1 cellular context compared by ENCODE assay signal in genomic region chr19:51354742-51355148, GRCh38.
TF ChIP-seq lines count a peak whose summit lies in the region.

No MANE protein-coding gene starts in this region.

TF ChIP-seq in HepG2, 621 proteins besides CTCF, POLR2A, EP300 and RAD21 (continued from another document and continues in another):
- TF ChIP-seq ZNF615 (CRISPR knock-in tag; IDR thresholded peaks at IDR 0.05; ENCODE audit: borderline replicate concordance) (peak; percentile 37; the same call in 1 of the 2 replicates), ZNF598 (CRISPR knock-in tag; IDR thresholded peaks at IDR 0.05; ENCODE audit: borderline replicate concordance) (no peak), ZIK1 (CRISPR knock-in tag; IDR thresholded peaks at IDR 0.05; ENCODE audit: borderline replicate concordance, low read depth) (no peak), GRHL1 (CRISPR knock-in tag; conservative IDR thresholded peaks at IDR 0.05) (no peak), THAP9 (CRISPR knock-in tag; IDR thresholded peaks at IDR 0.05; ENCODE audit: borderline replicate concordance) (no peak), ZBTB40 (IDR thresholded peaks at IDR 0.05) (no peak), ZBTB40 (CRISPR knock-in tag; IDR thresholded peaks at IDR 0.05) (no peak; the same call in 1 of the 2 replicates), KMT2B (CRISPR knock-in tag; IDR thresholded peaks at IDR 0.05) (0 out of 2 replicates have a peak, but pooled peaks have one; percentile 10), NFIB (CRISPR knock-in tag; IDR thresholded peaks at IDR 0.05; ENCODE audit: borderline replicate concordance) (no peak), CAMTA2 (CRISPR knock-in tag; IDR thresholded peaks at IDR 0.05; ENCODE audit: borderline replicate concordance) (no peak), PLSCR1 (CRISPR knock-in tag; IDR thresholded peaks at IDR 0.05; ENCODE audit: borderline replicate concordance) (no peak), MED8 (CRISPR knock-in tag; IDR thresholded peaks at IDR 0.05; ENCODE audit: insufficient replicate concordance) (no peak), CEBPB (IDR thresholded peaks at IDR 0.05; ENCODE audit: borderline replicate concordance, low read depth, low read length) (no peak), ZBTB4 (CRISPR knock-in tag; IDR thresholded peaks at IDR 0.05; ENCODE audit: borderline replicate concordance) (no peak), ZMAT3 (CRISPR knock-in tag; conservative IDR thresholded peaks at IDR 0.05) (no peak), JUNB (CRISPR knock-in tag; IDR thresholded peaks at IDR 0.05; ENCODE audit: borderline replicate concordance) (no peak), RXRB (CRISPR knock-in tag; IDR thresholded peaks at IDR 0.05; ENCODE audit: borderline replicate concordance) (peak; percentile 69), ZNF678 (CRISPR knock-in tag; IDR thresholded peaks at IDR 0.05) (no peak), PHB2 (IDR thresholded peaks at IDR 0.05; ENCODE audit: partially characterized antibody) (no peak), HNRNPH1 (optimal IDR thresholded peaks at IDR 0.05; ENCODE audit: low read depth, low read length) (no peak), YEATS4 (CRISPR knock-in tag; IDR thresholded peaks at IDR 0.05; ENCODE audit: borderline replicate concordance) (0 out of 2 replicates have a peak, but pooled peaks have one; percentile 25), FOXP4 (CRISPR knock-in tag; IDR thresholded peaks at IDR 0.05) (peak; percentile 90), NFRKB (IDR thresholded peaks at IDR 0.05) (no peak), ZBTB2 (CRISPR knock-in tag; IDR thresholded peaks at IDR 0.05; ENCODE audit: low read depth) (no peak), MAX (IDR thresholded peaks at IDR 0.05) (peak; percentile 39; the same call in 1 of the 2 replicates), NFE2 (CRISPR knock-in tag; IDR thresholded peaks at IDR 0.05) (no peak), NPAS2 (CRISPR knock-in tag; IDR thresholded peaks at IDR 0.05; ENCODE audit: borderline replicate concordance) (no peak), ZNF616 (CRISPR knock-in tag; IDR thresholded peaks at IDR 0.05; ENCODE audit: low read depth) (no peak), ZSCAN9 (CRISPR knock-in tag; IDR thresholded peaks at IDR 0.05; ENCODE audit: borderline replicate concordance) (no peak; the same call in 1 of the 2 replicates), ARHGAP35 (CRISPR knock-in tag; IDR thresholded peaks at IDR 0.05; ENCODE audit: borderline replicate concordance) (no peak), IKZF1 (IDR thresholded peaks at IDR 0.05) (no peak), PBX3 (CRISPR knock-in tag; IDR thresholded peaks at IDR 0.05; ENCODE audit: borderline replicate concordance) (0 out of 2 replicates have a peak, but pooled peaks have one; percentile 54), ZNF264 (CRISPR knock-in tag; IDR thresholded peaks at IDR 0.05) (0 out of 2 replicates have a peak, but pooled peaks have one; percentile 18), ZFP1 (CRISPR knock-in tag; IDR thresholded peaks at IDR 0.05) (no peak), ZNF333 (CRISPR knock-in tag; IDR thresholded peaks at IDR 0.05; ENCODE audit: borderline replicate concordance) (no peak)
